ENCODE assay signal across 22 cellular contexts in the genomic region with DNA sequence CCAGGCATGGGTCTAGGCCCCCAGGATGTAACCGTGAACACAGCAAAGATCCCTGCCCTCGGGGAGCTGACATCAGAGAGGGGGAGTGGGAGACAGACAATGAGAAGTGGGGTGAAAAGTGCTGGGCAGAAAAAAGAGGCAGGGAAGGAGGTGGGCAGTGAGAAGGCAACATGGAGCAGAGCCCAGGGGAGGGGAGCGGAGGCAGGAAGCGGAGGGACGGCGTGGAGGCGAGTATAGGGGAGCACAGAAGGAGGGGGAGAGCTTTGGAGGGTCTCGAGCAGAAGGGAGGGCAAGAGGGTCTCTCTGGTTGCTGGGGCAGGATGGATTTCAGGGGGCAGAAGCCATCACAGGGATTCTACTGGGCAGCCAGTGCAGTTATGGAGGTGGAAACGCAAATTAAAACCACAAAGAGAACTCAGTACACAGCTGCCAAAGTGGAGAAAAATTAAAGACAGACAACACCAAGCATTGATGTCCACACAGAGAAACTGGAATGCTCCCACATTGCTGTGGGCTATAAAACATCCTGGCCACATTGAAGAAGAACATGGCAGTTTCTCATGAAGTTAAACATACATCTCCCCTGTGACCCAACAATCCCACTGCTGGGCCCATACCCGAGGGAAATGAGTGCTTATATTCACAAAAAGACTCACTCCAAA. TPM values are rescaled to one million over a fixed set of nuclear protein-coding genes. Genes with fewer than 3 reads are reported as not detected.
"Had no signal": no experiment of that assay in that cellular context is flagged by ENCODE, and none has a peak within 500 bp of the region (broad histone marks: within the 10 kb centered on the region; RNA-seq: fewer than 3 reads in every experiment).

No MANE protein-coding gene starts in this region.

- H3K4me3 ChIP-seq: coronary artery, gastroesophageal sphincter, heart left ventricle, pancreas, smooth muscle cell, suprapubic skin, thyroid gland, uterus had no signal

- H3K4me2 ChIP-seq: smooth muscle cell had no signal

- H3K9me3 ChIP-seq: gastroesophageal sphincter, heart left ventricle, pancreas, suprapubic skin, thyroid gland, uterus had no signal

- DNase-seq: effector CD4-positive, alpha-beta T cell; heart left ventricle; hippocampal formation; mammary epithelial cell; naive thymus-derived CD8-positive, alpha-beta T cell; nucleus accumbens; pancreas; right cardiac atrium; stimulated activated CD4-positive, alpha-beta T cell treated with anti-CD3 and anti-CD28 coated beads, Interleukin-4, amount 100 ng/mL, for 1 hour; stimulated activated CD8-positive, alpha-beta memory T cell treated with anti-CD3 and anti-CD28 coated beads, Interleukin-4, amount 100 ng/mL, for 48 hours; stimulated activated naive CD8-positive, alpha-beta T cell treated with anti-CD3 and anti-CD28 coated beads, Interleukin-15, Interleukin-2, amounts not matched to agents 100 U/mL and 50 U/mL, for 24 hours; thyroid gland; uterus had no signal

- H3K27me3 ChIP-seq: pancreas, thyroid gland had no signal

- ATAC-seq: gastroesophageal sphincter; heart left ventricle; left lobe of liver; naive thymus-derived CD8-positive, alpha-beta T cell; pancreas; right cardiac atrium; stimulated activated effector memory CD8-positive, alpha-beta T cell treated with anti-CD3 and anti-CD28 coated beads, Interleukin-12 subunit alpha, Interleukin-12 subunit beta, amount 100 ng/mL, for 72 hours; stimulated activated naive CD8-positive, alpha-beta T cell treated with anti-CD3 and anti-CD28 coated beads, Interleukin-15, Interleukin-2, amounts not matched to agents 100 U/mL and 50 U/mL, for 24 hours had no signal

- H3K4me1 ChIP-seq: gastroesophageal sphincter, heart left ventricle, pancreas, suprapubic skin, thyroid gland, uterus had no signal

- H3K27ac ChIP-seq: coronary artery, gastroesophageal sphincter, heart left ventricle, pancreas, suprapubic skin, thyroid gland, uterus had no signal

- H3K36me3 ChIP-seq: gastroesophageal sphincter, heart left ventricle, pancreas, suprapubic skin, thyroid gland, uterus had no signal

RNA-seq across cellular contexts. Expression of a gene that starts 21.1 kb away (rescaled TPM):
- total RNA-seq: mammary epithelial cell had no signal

RNA-seq across cellular contexts. Expression of a gene that starts 48.8 kb away (rescaled TPM):
- total RNA-seq: left lobe of liver; mesenteric fat pad; mononuclear cell; naive thymus-derived CD8-positive, alpha-beta T cell; progenitor cell of endocrine pancreas; suprapubic skin had no signal
- polyA plus RNA-seq: naive thymus-derived CD8-positive, alpha-beta T cell; pancreas had no signal
